9 cellular contexts compared by ENCODE assay signal in genomic region chr3:196499807-196500524, GRCh38. TPM values are rescaled to one million over a fixed set of nuclear protein-coding genes. Genes with fewer than 3 reads are reported as not detected.
DNase-seq lines count a peak whose midpoint lies in the region; ATAC-seq and TF ChIP-seq lines count a peak whose summit lies in the region.
"Had no signal": no experiment of that assay in that cellular context is flagged by ENCODE, and none has a peak within 500 bp of the region (broad histone marks: within the 10 kb centered on the region; RNA-seq: fewer than 3 reads in every experiment).

No MANE protein-coding gene starts in this region.

- no peak for TF ChIP-seq RAD21 in SK-N-SH (IDR thresholded peaks at IDR 0.05; ENCODE audit: low read length)

- H3K27ac Mint-ChIP-seq in activated T-cell treated with anti-CD3 and anti-CD28 coated beads, Interleukin-2, amount 50 U/mL, for 72 hours = peak overlapping the region; percentile 49
- H3K27ac Mint-ChIP-seq in stimulated activated naive CD8-positive, alpha-beta T cell treated with anti-CD3 and anti-CD28 coated beads, Interleukin-15, amount 100 ng/mL, for 72 hours = peak overlapping the region; percentile 90 to 98

- H4K20me1 ChIP-seq in SK-N-SH (ENCODE audit: insufficient read depth) = peaks cover 51% of the 10 kb centered on the region

- CTCF ChIA-PET in SK-N-SH (lab: Yijun Ruan, JAX) = no interaction called here

- intact Hi-C loops in aorta (cut with DNase I) = loop anchor here in 1 of 2 donors (5.0 kb wide), 1 partner anchor 68 kb away; the partner anchor contains the start of gene UBXN7

- H3K36me3 ChIP-seq in SK-N-SH (replicated peaks in 1 of 2; ENCODE audit: control insufficient read depth in 1 of 2, insufficient read depth in 2 of 2, low read length in 1 of 2) (peaks cover 0 to 10% of the 10 kb centered on the region in 2 experiments), aorta (ENCODE audit: control insufficient read depth in 1 of 2, insufficient read depth in 2 of 2, low read length in 1 of 2) (no peaks in the 10 kb centered on the region)

- peaks cover 85% of the 10 kb centered on the region for H3K79me2 ChIP-seq in SK-N-SH (ENCODE audit: insufficient read depth)

- peak overlapping the region; percentile 77 to 99 for H3K4me3 ChIP-seq in SK-N-SH (ENCODE audit: low read depth in 2 of 2, low read length in 1 of 2)
- H3K4me3 ChIP-seq in iPS-18c (ENCODE audit: insufficient read depth, low read depth, low read length) = peak overlapping the region; percentile 34; the same call in 1 of the 2 replicates
- peak overlapping the region in 1 of 2 donors; percentile 1 for H3K4me3 ChIP-seq in aorta (ENCODE audit: low read length in 2 of 2)

- ATAC-seq in SK-N-SH treated with all-trans-retinoic acid at 6 μM for 48 hours (no peak), aorta (ENCODE audit: low FRiP score) (no peak)
- no peak for ATAC-seq in activated T-cell treated with anti-CD3 and anti-CD28 coated beads, Interleukin-2, amount 50 U/mL, for 72 hours (replicated peaks in 1 of 2)
- ATAC-seq in stimulated activated naive CD8-positive, alpha-beta T cell treated with anti-CD3 and anti-CD28 coated beads, Interleukin-15, amount 100 ng/mL, for 72 hours = no peak

- TF ChIP-seq EP300 in SK-N-SH (IDR thresholded peaks at IDR 0.05; ENCODE audit: borderline replicate concordance in 1 of 2, low read depth in 1 of 2, low read length in 1 of 2) = no peak

- H3F3A ChIP-seq in SK-N-SH (replicated peaks; ENCODE audit: insufficient read depth) = peaks cover 22% of the 10 kb centered on the region

- no peak overlapping the region for H2AFZ ChIP-seq in SK-N-SH (ENCODE audit: low read depth)

- H3K4me1 Mint-ChIP-seq in activated T-cell treated with anti-CD3 and anti-CD28 coated beads, Interleukin-2, amount 50 U/mL, for 72 hours (ENCODE audit: low read depth) = peaks cover 56% of the 10 kb centered on the region
- peaks cover 43% of the 10 kb centered on the region for H3K4me1 Mint-ChIP-seq in stimulated activated naive CD8-positive, alpha-beta T cell treated with anti-CD3 and anti-CD28 coated beads, Interleukin-15, amount 100 ng/mL, for 72 hours

- H3K27me3 Mint-ChIP-seq in activated T-cell treated with anti-CD3 and anti-CD28 coated beads, Interleukin-2, amount 50 U/mL, for 72 hours (ENCODE audit: low read depth) = no peaks in the 10 kb centered on the region
- no peaks in the 10 kb centered on the region for H3K27me3 Mint-ChIP-seq in stimulated activated naive CD8-positive, alpha-beta T cell treated with anti-CD3 and anti-CD28 coated beads, Interleukin-15, amount 100 ng/mL, for 72 hours

- H3K27me3 ChIP-seq in SK-N-SH (ENCODE audit: insufficient read depth) (no peaks in the 10 kb centered on the region), aorta (ENCODE audit: control insufficient read depth in 1 of 2, insufficient read depth in 2 of 2, low read length in 1 of 2) (no peaks in the 10 kb centered on the region)

- H3K27ac ChIP-seq in SK-N-SH (ENCODE audit: low read depth in 2 of 2, low read length in 1 of 2) (peak overlapping the region; percentile 61 to 94), aorta (ENCODE audit: low read depth in 1 of 2, low read length in 2 of 2) (no peak overlapping the region)

- POLR2A ChIA-PET in SK-N-SH (lab: Yijun Ruan, JAX) = no interaction called here

- WGBS in SK-N-SH (ENCODE audit: low lambda C conversion rate) = 71% methylated on average over 11 of the region's 11 CpGs
- 67 to 77% methylated on average over 11 of the region's 11 CpGs for WGBS in aorta, 2 donors

- H3K9me3 ChIP-seq in SK-N-SH (no peaks in the 10 kb centered on the region), iPS-18c (ENCODE audit: control insufficient read depth, insufficient read depth, low read length) (peaks cover 2% of the 10 kb centered on the region), aorta (ENCODE audit: control insufficient read depth, low read length) (no peaks in the 10 kb centered on the region)

- TF ChIP-seq CTCF in SK-N-SH (IDR thresholded peaks at IDR 0.05) = no peak

- peak overlapping the region; percentile 85 to 97 for H3K4me3 Mint-ChIP-seq in activated T-cell treated with anti-CD3 and anti-CD28 coated beads, Interleukin-2, amount 50 U/mL, for 72 hours
- peak overlapping the region; percentile 83 to 90 for H3K4me3 Mint-ChIP-seq in stimulated activated naive CD8-positive, alpha-beta T cell treated with anti-CD3 and anti-CD28 coated beads, Interleukin-15, amount 100 ng/mL, for 72 hours

- H3K9ac ChIP-seq in SK-N-SH = peak overlapping the region; percentile 96; the same call in 1 of the 2 replicates

- H3K4me2 ChIP-seq in SK-N-SH = peak overlapping the region; percentile 84

- DNase-seq in SK-N-SH = no peak
- DNase-seq in activated T-cell treated with anti-CD3 and anti-CD28 coated beads, Interleukin-2, amount 50 U/mL, for 72 hours = no peak
- DNase-seq in stimulated activated naive CD8-positive, alpha-beta T cell treated with anti-CD3 and anti-CD28 coated beads, Interleukin-15, amount 100 ng/mL, for 72 hours = no peak
- no peak for DNase-seq in nucleus accumbens (lab: John Stamatoyannopoulos, UW)
- DNase-seq in NCI-H226 = no peak
- DNase-seq in aorta = no peak
- DNase-seq: NCI-H446 had no signal

- H3K9me3 Mint-ChIP-seq in activated T-cell treated with anti-CD3 and anti-CD28 coated beads, Interleukin-2, amount 50 U/mL, for 72 hours = no peaks in the 10 kb centered on the region
- H3K9me3 Mint-ChIP-seq in stimulated activated naive CD8-positive, alpha-beta T cell treated with anti-CD3 and anti-CD28 coated beads, Interleukin-15, amount 100 ng/mL, for 72 hours = no peaks in the 10 kb centered on the region

- H3K4me1 ChIP-seq in SK-N-SH (ENCODE audit: control insufficient read depth in 1 of 2, insufficient read depth in 2 of 2, low read depth in 1 of 2, low read length in 1 of 2) (peaks cover 0 to 4% of the 10 kb centered on the region in 2 experiments; a peak in 1 of 4 replicates), aorta (ENCODE audit: control insufficient read depth in 1 of 2, insufficient read depth in 2 of 2, low read length in 2 of 2) (peaks cover 3 to 5% of the 10 kb centered on the region in 2 donors)

- no peaks in the 10 kb centered on the region for H3K9me2 ChIP-seq in SK-N-SH

- peaks cover 16 to 40% of the 10 kb centered on the region in 2 donors for H3K36me3 Mint-ChIP-seq in activated T-cell treated with anti-CD3 and anti-CD28 coated beads, Interleukin-2, amount 50 U/mL, for 72 hours (ENCODE audit: insufficient read depth in 2 of 2)

TF ChIP-seq in SK-N-SH, 30 proteins besides CTCF, POLR2A, EP300 and RAD21 (continues in another document):
- TF ChIP-seq FOSL2 (IDR thresholded peaks at IDR 0.05; ENCODE audit: borderline replicate concordance, low read depth) = no peak
- no peak for TF ChIP-seq YY1 (IDR thresholded peaks at IDR 0.05; ENCODE audit: low read depth)
- no peak for TF ChIP-seq ZBTB33 (IDR thresholded peaks at IDR 0.05; ENCODE audit: borderline replicate concordance, low read depth)

TF ChIP-seq in SK-N-SH treated with all-trans-retinoic acid at 6 μM for 48 hours, 23 proteins besides CTCF, POLR2A, EP300 and RAD21 (continues in another document):
- no peak for TF ChIP-seq ZNF70 (CRISPR knock-in tag; IDR thresholded peaks at IDR 0.05)
- TF ChIP-seq RARB (CRISPR knock-in tag; IDR thresholded peaks at IDR 0.05) = no peak
- no peak for TF ChIP-seq TSHZ2 (CRISPR knock-in tag; IDR thresholded peaks at IDR 0.05)
- no peak for TF ChIP-seq ZFP3 (CRISPR knock-in tag; IDR thresholded peaks at IDR 0.05)
- TF ChIP-seq SNAI2 (CRISPR knock-in tag; IDR thresholded peaks at IDR 0.05) = no peak
- no peak for TF ChIP-seq TOX (CRISPR knock-in tag; IDR thresholded peaks at IDR 0.05; ENCODE audit: borderline replicate concordance)
- TF ChIP-seq CSDC2 (CRISPR knock-in tag; IDR thresholded peaks at IDR 0.05) = no peak

RNA-seq across cellular contexts. Expression of gene RNF168, which starts 3.6 kb away (rescaled TPM):
- polyA plus RNA-seq in SK-N-SH (2012; rRNA removed) (1.8 and 1.9 TPM in 2 replicates), aorta (1 to 10 TPM; 4.5 to 6.9 TPM)
- polyA plus RNA-seq in SK-N-SH (2012; cell fraction: cytosol; rRNA removed) = 2.0 and 2.2 TPM in 2 replicates
- 2.6 and 3.3 TPM in 2 replicates for polyA plus RNA-seq in SK-N-SH (2012; cell fraction: nucleus; rRNA removed)
- 10 to 100 TPM; 32.0 to 37.7 TPM for total RNA-seq in activated T-cell treated with anti-CD3 and anti-CD28 coated beads, Interleukin-2, amount 50 U/mL, for 72 hours
- total RNA-seq in aorta = 10 to 100 TPM; 30.2 to 34.9 TPM

RNA-seq across cellular contexts. Expression of gene SMCO1, which starts 15.2 kb away (rescaled TPM):
- not detected in 2 replicates for polyA plus RNA-seq in SK-N-SH (2012; rRNA removed)
- not detected in 2 replicates for polyA plus RNA-seq in SK-N-SH (2012; cell fraction: cytosol; rRNA removed)
- 0.04 and 0.05 TPM in 2 replicates for polyA plus RNA-seq in SK-N-SH (2012; cell fraction: nucleus; rRNA removed)
- total RNA-seq in activated T-cell treated with anti-CD3 and anti-CD28 coated beads, Interleukin-2, amount 50 U/mL, for 72 hours = not detected
- total RNA-seq in aorta = not detected
- not detected for polyA plus RNA-seq in aorta

Comparison
In these comparisons a context has a peak if more than half of its experiments do, and no peak if none do; other contexts are left out.
1. H3K27ac ChIP-seq: peak in SK-N-SH (2 of 2); none in aorta (0 of 2).